ENCODE assay signal across 27 cellular contexts in the genomic region with DNA sequence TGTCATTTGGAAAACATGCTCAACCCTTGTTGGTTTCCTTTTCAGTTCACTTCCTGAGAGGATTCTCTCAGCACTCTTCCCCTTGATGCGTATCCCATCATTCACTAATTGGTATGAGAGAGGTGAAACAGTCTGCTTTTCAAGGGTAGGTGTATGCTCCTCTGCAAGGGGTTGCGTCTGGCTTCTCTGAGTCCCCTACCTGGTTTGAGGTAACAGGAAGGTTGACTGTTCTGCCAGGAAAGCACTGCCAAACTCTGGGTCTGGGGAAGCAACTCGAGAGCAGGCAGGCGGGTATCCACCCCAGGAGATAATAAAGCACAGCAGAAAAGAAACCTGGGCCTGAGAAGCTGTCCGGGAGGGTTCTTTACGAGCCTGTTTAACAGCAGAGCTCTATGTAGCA.
"Had no signal": no experiment of that assay in that cellular context is flagged by ENCODE, and none has a peak within 500 bp of the region (broad histone marks: within the 10 kb centered on the region; RNA-seq: fewer than 3 reads in every experiment).

No MANE protein-coding gene starts in this region.

- H3K27ac ChIP-seq: heart right ventricle, hepatocyte, left lung, lower lobe of right lung, neural progenitor cell, neutrophil, parathyroid adenoma, psoas muscle, right atrium auricular region, right lobe of liver, stomach, thoracic aorta, tibial artery, upper lobe of right lung had no signal

- DNase-seq: heart right ventricle; kidney; left colon; left lung; lower lobe of right lung; mammary epithelial cell; mesenchymal stem cell; naive thymus-derived CD8-positive, alpha-beta T cell; occipital lobe; psoas muscle; right lobe of liver; stimulated activated CD4-positive, alpha-beta T cell treated with anti-CD3 and anti-CD28 coated beads, Interleukin-12 subunit alpha, Interleukin-12 subunit beta, amount 100 ng/mL, for 4 hours; stimulated activated CD4-positive, alpha-beta T cell treated with anti-CD3 and anti-CD28 coated beads, Interleukin-15, amount 100 ng/mL, for 24 hours; stimulated activated CD4-positive, alpha-beta T cell treated with anti-CD3 and anti-CD28 coated beads, Interleukin-2, amount 100 ng/mL, for 24 hours; stimulated activated CD4-positive, alpha-beta T cell treated with anti-CD3 and anti-CD28 coated beads, Interleukin-4, amount 100 ng/mL, for 1 hour; stimulated activated naive B cell treated with anti-CD40 and anti-IgM and Interleukin-4, amounts not matched to agents 10 μg/mL and 1 μg/mL and 100 μg/mL, for 72 hours; stimulated activated naive CD8-positive, alpha-beta T cell treated with anti-CD3 and anti-CD28 coated beads, Interleukin-15, Interleukin-2, amounts not matched to agents 100 U/mL and 50 U/mL, for 24 hours; stomach; tibial artery; trophoblast cell; upper lobe of right lung had no signal
